Comparison of ENCODE assay signal across 1 cellular context in the genomic region with DNA sequence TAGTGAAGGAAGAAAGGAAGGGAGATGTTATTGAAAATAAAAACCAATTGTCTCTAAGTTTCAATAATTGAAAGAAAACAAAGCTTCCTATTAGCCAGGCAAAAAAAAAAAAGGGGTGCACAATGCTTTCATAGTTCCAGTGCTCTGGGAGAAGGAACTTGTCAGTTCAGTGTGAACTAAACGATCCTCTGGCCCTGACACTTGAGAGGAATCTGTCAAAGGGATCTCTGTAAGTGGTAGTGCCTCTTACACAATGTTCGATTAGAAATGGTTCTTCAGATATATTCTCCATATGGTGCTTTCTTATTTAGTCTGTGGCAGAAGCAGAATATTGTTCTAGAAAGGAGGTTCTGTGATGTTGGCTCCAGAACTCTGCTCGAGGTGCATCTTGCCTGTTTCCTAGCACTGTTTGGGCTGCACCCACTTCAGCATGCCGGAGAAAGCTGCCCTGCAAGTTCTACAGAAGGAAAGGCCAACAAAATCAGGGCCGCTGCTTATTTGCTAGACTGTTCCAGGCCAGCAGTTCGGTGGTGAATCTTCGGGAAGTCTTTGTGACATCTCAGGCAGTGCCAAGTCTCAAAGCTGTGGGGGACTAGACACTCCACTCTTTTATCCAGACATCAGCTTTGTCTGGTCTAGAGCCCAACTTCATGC.
TF ChIP-seq lines count a peak whose summit lies in the region.

No MANE protein-coding gene starts in this region.

TF ChIP-seq in SK-N-SH, 30 proteins besides CTCF, POLR2A, EP300 and RAD21 (continued from another document):
- TF ChIP-seq, protein P1, sequence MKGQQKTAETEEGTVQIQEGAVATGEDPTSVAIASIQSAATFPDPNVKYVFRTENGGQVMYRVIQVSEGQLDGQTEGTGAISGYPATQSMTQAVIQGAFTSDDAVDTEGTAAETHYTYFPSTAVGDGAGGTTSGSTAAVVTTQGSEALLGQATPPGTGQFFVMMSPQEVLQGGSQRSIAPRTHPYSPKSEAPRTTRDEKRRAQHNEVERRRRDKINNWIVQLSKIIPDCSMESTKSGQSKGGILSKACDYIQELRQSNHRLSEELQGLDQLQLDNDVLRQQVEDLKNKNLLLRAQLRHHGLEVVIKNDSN (IDR thresholded peaks at IDR 0.05; ENCODE audit: borderline replicate concordance, low read depth), result no peak
- TF ChIP-seq ELF1 (IDR thresholded peaks at IDR 0.05), result no peak
- TF ChIP-seq NRF1 (IDR thresholded peaks at IDR 0.05; ENCODE audit: low read depth, low read length), result no peak
- TF ChIP-seq, protein P2, sequence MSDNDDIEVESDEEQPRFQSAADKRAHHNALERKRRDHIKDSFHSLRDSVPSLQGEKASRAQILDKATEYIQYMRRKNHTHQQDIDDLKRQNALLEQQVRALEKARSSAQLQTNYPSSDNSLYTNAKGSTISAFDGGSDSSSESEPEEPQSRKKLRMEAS (IDR thresholded peaks at IDR 0.05; ENCODE audit: low read depth), result no peak
- no peak for TF ChIP-seq YY1 (IDR thresholded peaks at IDR 0.05; ENCODE audit: low read depth)
- TF ChIP-seq GABPA (IDR thresholded peaks at IDR 0.05; ENCODE audit: low read depth), result no peak
- TF ChIP-seq TCF12 (IDR thresholded peaks at IDR 0.05), result no peak
- TF ChIP-seq, protein P3, sequence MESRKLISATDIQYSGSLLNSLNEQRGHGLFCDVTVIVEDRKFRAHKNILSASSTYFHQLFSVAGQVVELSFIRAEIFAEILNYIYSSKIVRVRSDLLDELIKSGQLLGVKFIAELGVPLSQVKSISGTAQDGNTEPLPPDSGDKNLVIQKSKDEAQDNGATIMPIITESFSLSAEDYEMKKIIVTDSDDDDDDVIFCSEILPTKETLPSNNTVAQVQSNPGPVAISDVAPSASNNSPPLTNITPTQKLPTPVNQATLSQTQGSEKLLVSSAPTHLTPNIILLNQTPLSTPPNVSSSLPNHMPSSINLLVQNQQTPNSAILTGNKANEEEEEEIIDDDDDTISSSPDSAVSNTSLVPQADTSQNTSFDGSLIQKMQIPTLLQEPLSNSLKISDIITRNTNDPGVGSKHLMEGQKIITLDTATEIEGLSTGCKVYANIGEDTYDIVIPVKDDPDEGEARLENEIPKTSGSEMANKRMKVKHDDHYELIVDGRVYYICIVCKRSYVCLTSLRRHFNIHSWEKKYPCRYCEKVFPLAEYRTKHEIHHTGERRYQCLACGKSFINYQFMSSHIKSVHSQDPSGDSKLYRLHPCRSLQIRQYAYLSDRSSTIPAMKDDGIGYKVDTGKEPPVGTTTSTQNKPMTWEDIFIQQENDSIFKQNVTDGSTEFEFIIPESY (IDR thresholded peaks at IDR 0.05; ENCODE audit: borderline replicate concordance, low read depth), result no peak
- TF ChIP-seq, protein P4, sequence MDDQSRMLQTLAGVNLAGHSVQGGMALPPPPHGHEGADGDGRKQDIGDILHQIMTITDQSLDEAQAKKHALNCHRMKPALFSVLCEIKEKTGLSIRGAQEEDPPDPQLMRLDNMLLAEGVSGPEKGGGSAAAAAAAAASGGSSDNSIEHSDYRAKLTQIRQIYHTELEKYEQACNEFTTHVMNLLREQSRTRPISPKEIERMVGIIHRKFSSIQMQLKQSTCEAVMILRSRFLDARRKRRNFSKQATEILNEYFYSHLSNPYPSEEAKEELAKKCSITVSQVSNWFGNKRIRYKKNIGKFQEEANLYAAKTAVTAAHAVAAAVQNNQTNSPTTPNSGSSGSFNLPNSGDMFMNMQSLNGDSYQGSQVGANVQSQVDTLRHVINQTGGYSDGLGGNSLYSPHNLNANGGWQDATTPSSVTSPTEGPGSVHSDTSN (IDR thresholded peaks at IDR 0.05), result no peak
